ENCODE assay signal across 1 cellular context in genomic region chr15:66940368-66940767, GRCh38.
TF ChIP-seq lines count a peak whose summit lies in the region.

No MANE protein-coding gene starts in this region.

TF ChIP-seq in GM12878, 131 proteins besides CTCF, POLR2A, EP300 and RAD21 (continued from another document and continues in another):
- no peak for TF ChIP-seq ZBTB40 (IDR thresholded peaks at IDR 0.05; ENCODE audit: borderline replicate concordance)
- peak; percentile 92 for TF ChIP-seq PKNOX1 (IDR thresholded peaks at IDR 0.05)
- no peak for TF ChIP-seq NKRF (conservative IDR thresholded peaks at IDR 0.05)
- TF ChIP-seq TCF7 (IDR thresholded peaks at IDR 0.05; ENCODE audit: borderline replicate concordance) = no peak
- no peak for TF ChIP-seq STAT3 (IDR thresholded peaks at IDR 0.05; ENCODE audit: low read depth, low read length)
- TF ChIP-seq GATAD2B (conservative IDR thresholded peaks at IDR 0.05; ENCODE audit: low read depth) = no peak
- no peak for TF ChIP-seq KDM1A (IDR thresholded peaks at IDR 0.05; ENCODE audit: borderline replicate concordance)
- no peak for TF ChIP-seq ZBTB11 (CRISPR knock-in tag; IDR thresholded peaks at IDR 0.05)
- no peak for TF ChIP-seq CHD4 (IDR thresholded peaks at IDR 0.05)
- TF ChIP-seq CHD1 (IDR thresholded peaks at IDR 0.05; ENCODE audit: low read depth, low read length) = no peak
- TF ChIP-seq MTA2 (IDR thresholded peaks at IDR 0.05; ENCODE audit: low read depth) = peak; percentile 50
- TF ChIP-seq SMAD1 (IDR thresholded peaks at IDR 0.05; ENCODE audit: low read depth, partially characterized antibody) = no peak
- no peak for TF ChIP-seq E4F1 (IDR thresholded peaks at IDR 0.05; ENCODE audit: borderline replicate concordance, partially characterized antibody)
- TF ChIP-seq EZH2 (IDR thresholded peaks at IDR 0.05; ENCODE audit: borderline replicate concordance, control insufficient read depth, low read depth, low read length) = no peak
- no peak for TF ChIP-seq TARDBP (IDR thresholded peaks at IDR 0.05; ENCODE audit: borderline replicate concordance)
- peak; percentile 64; the same call in 1 of the 2 replicates for TF ChIP-seq SMARCA5 (IDR thresholded peaks at IDR 0.05)
- TF ChIP-seq SMAD5 (IDR thresholded peaks at IDR 0.05; ENCODE audit: low read depth) = no peak
- no peak for TF ChIP-seq HSF1 (IDR thresholded peaks at IDR 0.05; ENCODE audit: low read depth, low read length)
- TF ChIP-seq RELA (IDR thresholded peaks at IDR 0.05; ENCODE audit: borderline replicate concordance, partially characterized antibody) = no peak
- TF ChIP-seq HDAC6 (IDR thresholded peaks at IDR 0.05; ENCODE audit: unreplicated experiment) = no peak
- no peak for TF ChIP-seq ZBED1 (IDR thresholded peaks at IDR 0.05; ENCODE audit: borderline replicate concordance)
- TF ChIP-seq JUNB (IDR thresholded peaks at IDR 0.05) = peak; percentile 59
- TF ChIP-seq LARP7 (IDR thresholded peaks at IDR 0.05) = no peak
- TF ChIP-seq ZNF384 (IDR thresholded peaks at IDR 0.05; ENCODE audit: borderline replicate concordance, low read depth, low read length) = no peak
- no peak for TF ChIP-seq EED (IDR thresholded peaks at IDR 0.05; ENCODE audit: low read depth)
- no peak for TF ChIP-seq BMI1 (IDR thresholded peaks at IDR 0.05; ENCODE audit: borderline replicate concordance)
- TF ChIP-seq MYC (IDR thresholded peaks at IDR 0.05; ENCODE audit: insufficient read depth, insufficient read length, insufficient replicate concordance, low read length, severe bottlenecking) = no peak
- TF ChIP-seq IRF5 (IDR thresholded peaks at IDR 0.05; ENCODE audit: borderline replicate concordance) = no peak
- no peak for TF ChIP-seq CEBPZ (IDR thresholded peaks at IDR 0.05; ENCODE audit: low read depth, low read length)
- no peak for TF ChIP-seq FOXM1 (IDR thresholded peaks at IDR 0.05; ENCODE audit: low read depth, low read length)
- no peak for TF ChIP-seq MEF2B (IDR thresholded peaks at IDR 0.05; ENCODE audit: partially characterized antibody, poor library complexity, severe bottlenecking)
- no peak for TF ChIP-seq MEF2A (IDR thresholded peaks at IDR 0.05; ENCODE audit: insufficient read depth, low read depth, low read length)
- no peak for TF ChIP-seq PRDM15 (CRISPR knock-in tag; IDR thresholded peaks at IDR 0.05)
- no peak for TF ChIP-seq CBFB (IDR thresholded peaks at IDR 0.05; ENCODE audit: low read depth)
